In genomic region chr5:76785493-76785892, GRCh38 we compare ENCODE assay signal across 1 cellular context.
A peak's percentile ranks its signal among the peaks of the same experiment; 100 is the strongest.
TF ChIP-seq lines count a peak whose summit lies in the region.

No MANE protein-coding gene starts in this region.

TF ChIP-seq in endothelial cell of umbilical vein, 7 proteins besides CTCF, POLR2A, EP300 and RAD21 (continued from another document):
- TF ChIP-seq FOS (IDR thresholded peaks at IDR 0.05; ENCODE audit: borderline replicate concordance, insufficient read depth, low read length) (peak; percentile 77), MAX (IDR thresholded peaks at IDR 0.05; ENCODE audit: insufficient read depth, insufficient read length) (no peak)
